In genomic region chr9:97243606-97244005, GRCh38 we compare ENCODE assay signal across 21 cellular contexts.
"Had no signal": no experiment of that assay in that cellular context is flagged by ENCODE, and none has a peak within 500 bp of the region (broad histone marks: within the 10 kb centered on the region; RNA-seq: fewer than 3 reads in every experiment).

No MANE protein-coding gene starts in this region.

- H3K27ac ChIP-seq: gastrocnemius medialis, lower lobe of right lung, prostate gland, right atrium auricular region, suprapubic skin, transverse colon had no signal

- H3K27me3 ChIP-seq: gastrocnemius medialis, right atrium auricular region, suprapubic skin, transverse colon had no signal

- H3K4me3 ChIP-seq: gastrocnemius medialis, lower lobe of right lung, prostate gland, right atrium auricular region, smooth muscle cell, suprapubic skin, transverse colon had no signal

- H3K4me2 ChIP-seq: smooth muscle cell had no signal

- H3K9me3 Mint-ChIP-seq: effector memory CD8-positive, alpha-beta T cell; naive thymus-derived CD8-positive, alpha-beta T cell; nephron progenitor cell; stimulated activated naive CD8-positive, alpha-beta T cell treated with anti-CD3 and anti-CD28 coated beads, Interleukin-15, amount 100 ng/mL, for 72 hours had no signal

- H3K27ac Mint-ChIP-seq: effector memory CD8-positive, alpha-beta T cell; naive thymus-derived CD8-positive, alpha-beta T cell; nephron progenitor cell; stimulated activated naive CD8-positive, alpha-beta T cell treated with anti-CD3 and anti-CD28 coated beads, Interleukin-15, amount 100 ng/mL, for 72 hours had no signal

- H3K4me1 ChIP-seq: prostate gland had no signal

- ATAC-seq: effector memory CD8-positive, alpha-beta T cell; gastrocnemius medialis; left ventricle myocardium superior; lower lobe of right lung; naive thymus-derived CD8-positive, alpha-beta T cell; sciatic nerve; stimulated activated naive CD8-positive, alpha-beta T cell treated with anti-CD3 and anti-CD28 coated beads, Interleukin-15, amount 100 ng/mL, for 72 hours had no signal

- DNase-seq: cortex of kidney; effector memory CD8-positive, alpha-beta T cell; gastrocnemius medialis; head of caudate nucleus; left ventricle myocardium superior; lower lobe of right lung; naive thymus-derived CD8-positive, alpha-beta T cell; nephron progenitor cell; nucleus accumbens; stimulated activated CD4-positive, alpha-beta T cell treated with anti-CD3 and anti-CD28 coated beads, Interleukin-12 subunit alpha, Interleukin-12 subunit beta, amount 100 ng/mL, for 4 hours; stimulated activated CD4-positive, alpha-beta T cell treated with anti-CD3 and anti-CD28 coated beads, Interleukin-1b, Interleukin-23, amount 100 ng/mL, for 48 hours; stimulated activated CD4-positive, alpha-beta T cell treated with anti-CD3 and anti-CD28 coated beads, Interleukin-4, amount 100 ng/mL, for 1 hour; stimulated activated CD8-positive, alpha-beta memory T cell treated with anti-CD3 and anti-CD28 coated beads, Interleukin-4, amount 100 ng/mL, for 48 hours; stimulated activated naive CD4-positive, alpha-beta T cell; stimulated activated naive CD8-positive, alpha-beta T cell treated with anti-CD3 and anti-CD28 coated beads, Interleukin-15, amount 100 ng/mL, for 72 hours; transverse colon had no signal

- H3K36me3 ChIP-seq: gastrocnemius medialis, lower lobe of right lung, prostate gland, right atrium auricular region, suprapubic skin, transverse colon had no signal

- H3K4me3 Mint-ChIP-seq: effector memory CD8-positive, alpha-beta T cell; naive thymus-derived CD8-positive, alpha-beta T cell; nephron progenitor cell; stimulated activated naive CD8-positive, alpha-beta T cell treated with anti-CD3 and anti-CD28 coated beads, Interleukin-15, amount 100 ng/mL, for 72 hours had no signal

- H3K27me3 Mint-ChIP-seq: effector memory CD8-positive, alpha-beta T cell; naive thymus-derived CD8-positive, alpha-beta T cell; stimulated activated naive CD8-positive, alpha-beta T cell treated with anti-CD3 and anti-CD28 coated beads, Interleukin-15, amount 100 ng/mL, for 72 hours had no signal

- H3K9me3 ChIP-seq: gastrocnemius medialis, lower lobe of right lung, prostate gland, right atrium auricular region, suprapubic skin, transverse colon had no signal
